Comparison of ENCODE assay signal across 19 cellular contexts in genomic region chr20:39835040-39835842, GRCh38.
A peak's percentile ranks its signal among the peaks of the same experiment; 100 is the strongest.
DNase-seq lines count a peak whose midpoint lies in the region; ATAC-seq and TF ChIP-seq lines count a peak whose summit lies in the region.
"Had no signal": no experiment of that assay in that cellular context is flagged by ENCODE, and none has a peak within 500 bp of the region (broad histone marks: within the 10 kb centered on the region; RNA-seq: fewer than 3 reads in every experiment).

No MANE protein-coding gene starts in this region.

- ATAC-seq in Right ventricle myocardium inferior (peak; percentile 87), heart left ventricle (peak; percentile 68 to 89 (median 73)), HG03175 (IDR thresholded peaks at IDR 0.05; ENCODE audit: unreplicated experiment) (no peak)

- H3K36me3 ChIP-seq in heart left ventricle (no peaks in the 10 kb centered on the region), osteoblast (ENCODE audit: insufficient read depth, low read length) (no peaks in the 10 kb centered on the region), spleen (no peaks in the 10 kb centered on the region), mesendoderm (ENCODE audit: control insufficient read depth, insufficient read depth, low read length) (no peaks in the 10 kb centered on the region)
- H3K36me3 ChIP-seq: BLaER1 treated with 17β-estradiol and CSF1 and Interleukin-3, amounts not matched to agents 10 nM and 100 nM had no signal

- H3K4me2 ChIP-seq in osteoblast (ENCODE audit: insufficient read depth, low read length) (no peak overlapping the region), mesendoderm (ENCODE audit: low read length) (no peak overlapping the region)

- peak overlapping the region in 5 of 12 donors; percentile 6 to 53 (median 25) for H3K27ac ChIP-seq in heart left ventricle
- H3K27ac ChIP-seq in osteoblast (ENCODE audit: low read depth, low read length), result no peak overlapping the region
- H3K27ac ChIP-seq in spleen, result no peak overlapping the region
- no peak overlapping the region for H3K27ac ChIP-seq in mesendoderm (ENCODE audit: low read depth, low read length)
- H3K27ac ChIP-seq: 22Rv1; BLaER1 treated with 17β-estradiol and CSF1 and Interleukin-3, amounts not matched to agents 10 nM and 100 nM had no signal

- no peak overlapping the region for H4K8ac ChIP-seq in mesendoderm (ENCODE audit: low read depth, low read length)

- no peaks in the 10 kb centered on the region for H4K20me1 ChIP-seq in osteoblast (ENCODE audit: insufficient read depth, low read length)
- H4K20me1 ChIP-seq: BLaER1 treated with 17β-estradiol and CSF1 and Interleukin-3, amounts not matched to agents 10 nM and 100 nM had no signal

- H3K18ac ChIP-seq in mesendoderm (ENCODE audit: low read length), result no peak overlapping the region

- no peak overlapping the region for H3K4ac ChIP-seq in mesendoderm (ENCODE audit: low read depth, low read length)

- DNase-seq in Right ventricle myocardium inferior (ENCODE audit: missing footprints) (no peak), cardiac septum (ENCODE audit: low spot score) (no peak), heart left ventricle (peak in 3 of 5 donors; percentile 44 to 60 (median 46)), osteoblast (ENCODE audit: insufficient read length, low spot score, missing footprints) (no peak), spleen (no peak), mesendoderm (no peak)
- no peak for DNase-seq in effector CD4-positive, alpha-beta T cell
- DNase-seq: DMS 273 treated with DMSO at 0.1 percent for 48 hours; HFFc6; KBM-7; NCI-H1092; NCI-H2107; NCI-H345; NCI-H69; NK-92 treated with Interleukin-12 subunit alpha and Interleukin-12 subunit beta, amount 100 ng/mL, for 24 hours; OCI-M1 had no signal

- H3K4me3 ChIP-seq in heart left ventricle, result no peak overlapping the region
- H3K4me3 ChIP-seq in osteoblast (ENCODE audit: insufficient read depth, low read length), result no peak overlapping the region
- H3K4me3 ChIP-seq in spleen, result no peak overlapping the region
- H3K4me3 ChIP-seq in mesendoderm (ENCODE audit: low read length), result no peak overlapping the region
- H3K4me3 ChIP-seq: BLaER1 treated with 17β-estradiol and CSF1 and Interleukin-3, amounts not matched to agents 10 nM and 100 nM had no signal

- H3K79me2 ChIP-seq in osteoblast (ENCODE audit: insufficient read depth, low read length), result no peaks in the 10 kb centered on the region
- no peaks in the 10 kb centered on the region for H3K79me2 ChIP-seq in mesendoderm (ENCODE audit: control insufficient read depth, insufficient read depth, low read length)

- no peak overlapping the region for H2AK5ac ChIP-seq in mesendoderm (ENCODE audit: low read length)

- H2BK5ac ChIP-seq in mesendoderm (ENCODE audit: low read length), result no peak overlapping the region

- peak overlapping the region; percentile 78 for H2AFZ ChIP-seq in osteoblast (ENCODE audit: low read length)

- H3K56ac ChIP-seq in mesendoderm (ENCODE audit: low read length), result no peak overlapping the region

- H3K4me1 ChIP-seq in heart left ventricle (peaks cover 0 to 3% (median 0%) of the 10 kb centered on the region in 12 donors), osteoblast (ENCODE audit: insufficient read depth, low read length) (no peaks in the 10 kb centered on the region), spleen (peaks cover 0 to 7% (median under 1%) of the 10 kb centered on the region in 6 donors), mesendoderm (ENCODE audit: control insufficient read depth, low read depth, low read length) (no peaks in the 10 kb centered on the region)

- H3K79me1 ChIP-seq in mesendoderm (ENCODE audit: low read length), result no peaks in the 10 kb centered on the region

- TF ChIP-seq CTCF in heart left ventricle (IDR thresholded peaks at IDR 0.05) (no peak), osteoblast (IDR thresholded peaks at IDR 0.05; ENCODE audit: extremely low read depth, low read depth, low read length) (no peak), spleen (IDR thresholded peaks at IDR 0.05 in 8 of 11, conservative IDR thresholded peaks at IDR 0.05 in 3 of 11) (no peak)

- TF ChIP-seq POLR2A in heart left ventricle (IDR thresholded peaks at IDR 0.05) (no peak), spleen (IDR thresholded peaks at IDR 0.05) (no peak)

- no peak overlapping the region for H3K23ac ChIP-seq in mesendoderm (ENCODE audit: low read length)

- H4K5ac ChIP-seq in mesendoderm (ENCODE audit: low read length), result no peak overlapping the region

- H3K9me3 ChIP-seq in heart left ventricle (no peaks in the 10 kb centered on the region), osteoblast (ENCODE audit: low read depth, low read length) (no peaks in the 10 kb centered on the region), spleen (no peaks in the 10 kb centered on the region)
- H3K9me3 ChIP-seq: BLaER1 treated with 17β-estradiol and CSF1 and Interleukin-3, amounts not matched to agents 10 nM and 100 nM had no signal

- no peak overlapping the region for H2BK120ac ChIP-seq in mesendoderm (ENCODE audit: low read depth, low read length)

- H3K27me3 ChIP-seq in heart left ventricle (no peaks in the 10 kb centered on the region), osteoblast (ENCODE audit: insufficient read depth, low read length) (no peaks in the 10 kb centered on the region), spleen (replicated peaks in 1 of 7) (no peaks in the 10 kb centered on the region), mesendoderm (ENCODE audit: insufficient read depth, low read length, poor library complexity) (no peaks in the 10 kb centered on the region)
- H3K27me3 ChIP-seq: BLaER1 treated with 17β-estradiol and CSF1 and Interleukin-3, amounts not matched to agents 10 nM and 100 nM had no signal

- WGBS in heart left ventricle, 4 donors, result 40 to 61% (median 43%) methylated on average over 7 of the region's 7 CpGs
- WGBS in spleen, 5 donors, result 59 to 75% (median 69%) methylated on average over 7 of the region's 7 CpGs
- WGBS in mesendoderm (ENCODE audit: extremely low coverage, insufficient coverage, low lambda C conversion rate), result no CpG with 5 or more reads among the region's 7 CpGs

- no peak overlapping the region for H2BK15ac ChIP-seq in mesendoderm (replicated peaks; ENCODE audit: low read depth)

- H3K9ac ChIP-seq in mesendoderm (ENCODE audit: low read length), result no peak overlapping the region
- H3K9ac ChIP-seq: BLaER1 treated with 17β-estradiol and CSF1 and Interleukin-3, amounts not matched to agents 10 nM and 100 nM had no signal

- intact Hi-C loops in Right ventricle myocardium inferior (cut with DNase I) (no loop called here), cardiac septum (cut with DNase I) (no loop called here), heart left ventricle (cut with DNase I) (no loop called here), spleen (cut with DNase I; ENCODE audit: low total_unique reads) (no loop called here)

Comparison
In these comparisons a context has a peak if more than half of its experiments do, and no peak if none do; other contexts are left out.
1. DNase-seq: peak in heart left ventricle (3 of 5); none in Right ventricle myocardium inferior (single experiment), cardiac septum (single experiment), osteoblast (single experiment), spleen (single experiment), mesendoderm (single experiment) and effector CD4-positive, alpha-beta T cell (single experiment).